In genomic region chr18:31430072-31430471, GRCh38 we compare ENCODE assay signal across 31 cellular contexts. TPM values are rescaled to one million over a fixed set of nuclear protein-coding genes. Genes with fewer than 3 reads are reported as not detected.
DNase-seq lines count a peak whose midpoint lies in the region; ATAC-seq, FAIRE-seq and TF ChIP-seq lines count a peak whose summit lies in the region.
"Had no signal": no experiment of that assay in that cellular context is flagged by ENCODE, and none has a peak within 500 bp of the region (broad histone marks: within the 10 kb centered on the region; RNA-seq: fewer than 3 reads in every experiment).

No MANE protein-coding gene starts in this region.

- no peaks in the 10 kb centered on the region for H4K20me1 ChIP-seq in HCT116 (ENCODE audit: insufficient read depth)
- no peaks in the 10 kb centered on the region for H4K20me1 ChIP-seq in K562 (replicated peaks; ENCODE audit: control insufficient read depth, insufficient read depth, low read length)
- H4K20me1 ChIP-seq: BLaER1 had no signal

- TF ChIP-seq RAD21 in HCT116 (IDR thresholded peaks at IDR 0.05; ENCODE audit: low read depth) (no peak), K562 (CRISPR knock-in tag; conservative IDR thresholded peaks at IDR 0.05 in 1 of 2, IDR thresholded peaks at IDR 0.05 in 1 of 2) (no peak)

- H3K9ac ChIP-seq in HCT116 (ENCODE audit: low read length) = no peak overlapping the region; the same call in 1 of the 2 replicates
- H3K9ac ChIP-seq in K562 (ENCODE audit: insufficient read depth in 1 of 2, low read depth in 2 of 2, low read length in 2 of 2) = no peak overlapping the region
- peak overlapping the region; percentile 48 for H3K9ac ChIP-seq in trophoblast cell (ENCODE audit: low read length)
- H3K9ac ChIP-seq: BLaER1 had no signal

- no peaks in the 10 kb centered on the region for H3K9me1 ChIP-seq in K562 (ENCODE audit: control insufficient read depth, insufficient read depth, low read length)

- H3K23ac ChIP-seq in trophoblast cell (ENCODE audit: low read length) = no peak overlapping the region

- no peak overlapping the region for H4K91ac ChIP-seq in trophoblast cell (ENCODE audit: low read depth, low read length)

- 13% methylated on average over 4 of the region's 4 CpGs for WGBS in K562 (ENCODE audit: insufficient coverage, low coverage, missing lambda C conversion rate)
- 27 to 66% methylated on average over 4 of the region's 4 CpGs for WGBS in esophagus squamous epithelium, 2 donors
- no CpG with 5 or more reads among the region's 4 CpGs for WGBS in trophoblast cell (ENCODE audit: extremely low coverage, insufficient coverage, insufficient read length)
- 79% methylated on average over 4 of the region's 4 CpGs for WGBS in thyroid gland, 2 donors

- H4K12ac ChIP-seq in trophoblast cell (ENCODE audit: low read depth, low read length) = no peak overlapping the region

- H2AFZ ChIP-seq in HCT116 (ENCODE audit: low read depth, low read length, poor library complexity, severe bottlenecking) (peak overlapping the region; percentile 28), K562 (ENCODE audit: low read depth, low read length) (peak overlapping the region; percentile 41; the same call in 1 of the 2 replicates), trophoblast cell (ENCODE audit: insufficient read depth, low read length, poor library complexity) (no peak overlapping the region)

- H2AK5ac ChIP-seq in trophoblast cell (ENCODE audit: low read length) = no peak overlapping the region

- H3K4me2 ChIP-seq in HCT116 (ENCODE audit: low read length) = peak overlapping the region; percentile 66
- no peak overlapping the region; the same call in 1 of the 2 replicates for H3K4me2 ChIP-seq in K562 (ENCODE audit: insufficient read depth, low read length)
- no peak overlapping the region for H3K4me2 ChIP-seq in trophoblast cell (ENCODE audit: low read length)
- H3K4me2 ChIP-seq: BLaER1 had no signal

- H2BK5ac ChIP-seq in trophoblast cell (ENCODE audit: low read depth, low read length, poor library complexity) = no peak overlapping the region

- H2BK12ac ChIP-seq in trophoblast cell (ENCODE audit: low read length) = no peak overlapping the region

- FAIRE-seq in K562 (lab: Jason Lieb, UNC) = no peak
- FAIRE-seq: A204.1, GM12891 had no signal

- RAD21 ChIA-PET in HCT116 (lab: Charles Lee; ENCODE audit: low non-redundant PET in 1 of 2, low total read pairs in 2 of 2, uncharacterized antibody in 2 of 2, unreplicated experiment in 2 of 2) = interaction anchor here (0.6 to 0.9 kb wide), 3 partner anchors 57 to 133 kb away, joined by 3 to 11 read pairs (median 3); no protein-coding TSS in a partner anchor

- no peak for TF ChIP-seq EP300 in K562 (IDR thresholded peaks at IDR 0.05; ENCODE audit: low read length)

- TF ChIP-seq POLR2A in HCT116 (IDR thresholded peaks at IDR 0.05; ENCODE audit: borderline replicate concordance, extremely low read depth, insufficient read depth, insufficient read length) (no peak), K562 (conservative IDR thresholded peaks at IDR 0.05) (no peak), esophagus squamous epithelium (IDR thresholded peaks at IDR 0.05) (no peak), thyroid gland (IDR thresholded peaks at IDR 0.05) (no peak)

- H3K4me1 ChIP-seq in HCT116 (ENCODE audit: control insufficient read depth in 1 of 2, insufficient read depth in 2 of 2, low read length in 2 of 2) = peaks cover 5 to 20% of the 10 kb centered on the region in 2 experiments; a peak in 3 of 4 replicates
- no peaks in the 10 kb centered on the region for H3K4me1 ChIP-seq in K562 (replicated peaks in 1 of 2; ENCODE audit: control insufficient read depth in 2 of 2, insufficient read depth in 2 of 2, low read length in 2 of 2)
- H3K4me1 ChIP-seq in esophagus squamous epithelium = peaks cover 0 to 34% (median 5%) of the 10 kb centered on the region in 3 donors
- peaks cover 2% of the 10 kb centered on the region in 2 experiments for H3K4me1 ChIP-seq in trophoblast cell (ENCODE audit: control insufficient read depth in 1 of 2, insufficient read depth in 2 of 2, low read length in 2 of 2)
- no peaks in the 10 kb centered on the region for H3K4me1 ChIP-seq in thyroid gland
- no peaks in the 10 kb centered on the region for H3K4me1 ChIP-seq in CD8-positive, alpha-beta memory T cell (ENCODE audit: insufficient read depth, low read length)
- H3K4me1 ChIP-seq in left ventricle myocardium inferior = no peaks in the 10 kb centered on the region
- H3K4me1 ChIP-seq: BLaER1 had no signal

- H4K8ac ChIP-seq in trophoblast cell (ENCODE audit: low read depth, low read length) = no peak overlapping the region

- BruUV-seq in HCT116 (replicated peaks; lab: Mats Ljungman, UMichigan) (no TSS peak), K562 (replicated peaks; lab: Mats Ljungman, UMichigan) (no TSS peak)

- H3K4me1 Mint-ChIP-seq in CD8-positive, alpha-beta memory T cell = no peaks in the 10 kb centered on the region
- H3K4me1 Mint-ChIP-seq: CD4-positive, CD25-positive, alpha-beta regulatory T cell had no signal

- no peak overlapping the region for H3K18ac ChIP-seq in trophoblast cell (ENCODE audit: low read length)

- H2BK120ac ChIP-seq in trophoblast cell (ENCODE audit: insufficient read depth, low read length, poor library complexity) = no peak overlapping the region

- peaks cover 2% of the 10 kb centered on the region for H3K79me1 ChIP-seq in trophoblast cell (ENCODE audit: low read length)

- H3K9me3 Mint-ChIP-seq in CD8-positive, alpha-beta memory T cell = peaks cover 2 to 18% (median 7%) of the 10 kb centered on the region in 5 donors

- H3K4me3 Mint-ChIP-seq in CD8-positive, alpha-beta memory T cell = no peak overlapping the region
- H3K4me3 Mint-ChIP-seq: CD4-positive, CD25-positive, alpha-beta regulatory T cell had no signal

- intact Hi-C loops in HCT116 (cut with micrococcal nuclease) = no loop called here
- intact Hi-C loops in K562 (cut with micrococcal nuclease) = no loop called here
- intact Hi-C loops in esophagus squamous epithelium (cut with DNase I) = no loop called here
- intact Hi-C loops in thyroid gland (cut with DNase I) = no loop called here
- intact Hi-C loops in left ventricle myocardium inferior (cut with micrococcal nuclease) = no loop called here

- H3K36me3 Mint-ChIP-seq in CD8-positive, alpha-beta memory T cell = no peaks in the 10 kb centered on the region
- H3K36me3 Mint-ChIP-seq: CD4-positive, CD25-positive, alpha-beta regulatory T cell had no signal

- TF ChIP-seq CTCF in HCT116 (IDR thresholded peaks at IDR 0.05 in 2 of 3, conservative IDR thresholded peaks at IDR 0.05 in 1 of 3; ENCODE audit: borderline replicate concordance in 1 of 3, insufficient read depth in 1 of 3, low read depth in 2 of 3, low read length in 2 of 3) = no peak
- TF ChIP-seq CTCF in K562 (IDR thresholded peaks at IDR 0.05 in 2 of 3, conservative IDR thresholded peaks at IDR 0.05 in 1 of 3; ENCODE audit: insufficient read depth in 2 of 3, low read depth in 1 of 3, low read length in 3 of 3) = no peak
- no peak for TF ChIP-seq CTCF in esophagus squamous epithelium (IDR thresholded peaks at IDR 0.05)
- TF ChIP-seq CTCF in thyroid gland (IDR thresholded peaks at IDR 0.05) = no peak
- no peak for TF ChIP-seq CTCF in left ventricle myocardium inferior (IDR thresholded peaks at IDR 0.05; ENCODE audit: borderline replicate concordance)

- H3K27ac Mint-ChIP-seq in CD8-positive, alpha-beta memory T cell = no peak overlapping the region
- H3K27ac Mint-ChIP-seq: CD4-positive, CD25-positive, alpha-beta regulatory T cell had no signal

- peak; percentile 63 for ATAC-seq in HCT116
- no peak for ATAC-seq in K562

- no peaks in the 10 kb centered on the region for H3K9me2 ChIP-seq in HCT116 (ENCODE audit: insufficient read depth)

- H3K79me2 ChIP-seq in HCT116 (ENCODE audit: insufficient read depth, low read length) (no peaks in the 10 kb centered on the region), K562 (ENCODE audit: control insufficient read depth, insufficient read depth, low read length) (no peaks in the 10 kb centered on the region), trophoblast cell (ENCODE audit: control insufficient read depth, insufficient read depth, low read length, poor library complexity) (no peaks in the 10 kb centered on the region)

- DNase-seq in HCT116 (ENCODE audit: low read depth, low spot score) = no peak
- no peak for DNase-seq in K562 (ENCODE audit: extremely low read depth in 1 of 4, low spot score in 3 of 4)
- no peak for DNase-seq in esophagus squamous epithelium (lab: John Stamatoyannopoulos, UW)
- DNase-seq in trophoblast cell = no peak
- DNase-seq in thyroid gland = no peak
- no peak for DNase-seq in CD8-positive, alpha-beta memory T cell
- DNase-seq in amniotic stem cell (lab: John Stamatoyannopoulos, UW) = no peak
- no peak for DNase-seq in left ventricle myocardium inferior
- DNase-seq: CD4-positive, CD25-positive, alpha-beta regulatory T cell; COR-L47; DMS 273 treated with DMSO at 0.1 percent for 48 hours; DMS79 treated with DMSO at 0.1 percent for 48 hours; GF-D8; GOT3; Kasumi-1; MV-4-11; NCI-H1105; NCI-H146; NCI-H2029; NCI-H2227 treated with DMSO at 0.1 percent for 48 hours; NCI-H526 treated with DMSO at 0.1 percent for 48 hours; RPMI8226; SIG-M5 had no signal

- POLR2A ChIA-PET in HCT116 (lab: Charles Lee) (interaction anchor here (0.9 kb wide), 1 partner anchor 10 kb away, joined by 4 read pairs; no protein-coding TSS in a partner anchor), K562 (lab: Yijun Ruan, JAX) (interaction anchor here (0.6 to 1.0 kb wide), 2 partner anchors 10 to 11 kb away, joined by 3 read pairs; no protein-coding TSS in a partner anchor)
- POLR2A ChIA-PET in CD8-positive, alpha-beta memory T cell (lab: Charles Lee) = no interaction called here

- H3K4me3 ChIP-seq in HCT116 (replicated peaks in 1 of 2; ENCODE audit: low read depth in 1 of 2, low read length in 2 of 2) (no peak overlapping the region), K562 (no peak overlapping the region), esophagus squamous epithelium (no peak overlapping the region), trophoblast cell (ENCODE audit: low read depth, low read length) (no peak overlapping the region), thyroid gland (replicated peaks in 1 of 3) (no peak overlapping the region), left ventricle myocardium inferior (no peak overlapping the region)
- no peak overlapping the region for H3K4me3 ChIP-seq in CD8-positive, alpha-beta memory T cell (ENCODE audit: low read length)
- H3K4me3 ChIP-seq: BLaER1, SK-N-MC had no signal

- H3K4ac ChIP-seq in trophoblast cell (ENCODE audit: low read depth, low read length) = no peak overlapping the region

- in situ Hi-C loops in K562 (cut with MboI) = no loop called here

- no peaks in the 10 kb centered on the region for H3K27me3 Mint-ChIP-seq in CD8-positive, alpha-beta memory T cell
- H3K27me3 Mint-ChIP-seq: CD4-positive, CD25-positive, alpha-beta regulatory T cell had no signal

- H3K9me3 ChIP-seq in HCT116 (ENCODE audit: control insufficient read depth in 1 of 2, insufficient read depth in 1 of 2, low read depth in 1 of 2, low read length in 2 of 2) = no peaks in the 10 kb centered on the region
- H3K9me3 ChIP-seq in K562 (replicated peaks; ENCODE audit: control insufficient read depth, insufficient read depth, low read depth, low read length) = no peaks in the 10 kb centered on the region
- no peaks in the 10 kb centered on the region for H3K9me3 ChIP-seq in esophagus squamous epithelium
- no peaks in the 10 kb centered on the region for H3K9me3 ChIP-seq in trophoblast cell (ENCODE audit: insufficient read depth, low read depth, low read length)
- no peaks in the 10 kb centered on the region for H3K9me3 ChIP-seq in thyroid gland
- H3K9me3 ChIP-seq in CD8-positive, alpha-beta memory T cell (ENCODE audit: low read length) = no peaks in the 10 kb centered on the region
- H3K9me3 ChIP-seq in left ventricle myocardium inferior (replicated peaks) = peaks cover 24% of the 10 kb centered on the region
- H3K9me3 ChIP-seq: BLaER1 had no signal

- H3K27ac ChIP-seq in HCT116 (ENCODE audit: low read depth, low read length) = peak overlapping the region; percentile 32; the same call in 1 of the 2 replicates
- no peak overlapping the region for H3K27ac ChIP-seq in K562 (ENCODE audit: extremely low read depth, low read depth, low read length)
- H3K27ac ChIP-seq in esophagus squamous epithelium = peak overlapping the region; percentile 72 to 88 (median 77)
- H3K27ac ChIP-seq in trophoblast cell (ENCODE audit: low read depth, low read length) = no peak overlapping the region
- no peak overlapping the region for H3K27ac ChIP-seq in thyroid gland
- H3K27ac ChIP-seq in CD8-positive, alpha-beta memory T cell (ENCODE audit: low read depth, low read length) = no peak overlapping the region
- H3K27ac ChIP-seq in left ventricle myocardium inferior (replicated peaks) = no peak overlapping the region
- H3K27ac ChIP-seq: BLaER1, HL-60, SK-N-MC had no signal

- H3K27me3 ChIP-seq in HCT116 (ENCODE audit: insufficient read depth, low read length) (no peaks in the 10 kb centered on the region), K562 (ENCODE audit: control insufficient read depth in 2 of 2, insufficient read depth in 2 of 2, low read length in 2 of 2) (no peaks in the 10 kb centered on the region), esophagus squamous epithelium (no peaks in the 10 kb centered on the region), trophoblast cell (ENCODE audit: insufficient read depth, low read length) (no peaks in the 10 kb centered on the region), thyroid gland (no peaks in the 10 kb centered on the region), left ventricle myocardium inferior (ENCODE audit: low read depth) (no peaks in the 10 kb centered on the region)
- H3K27me3 ChIP-seq in CD8-positive, alpha-beta memory T cell (ENCODE audit: insufficient read depth, low read length, poor library complexity, severe bottlenecking) = no peaks in the 10 kb centered on the region
- H3K27me3 ChIP-seq: BLaER1 had no signal

- H3K36me3 ChIP-seq in HCT116 (ENCODE audit: control insufficient read depth in 1 of 2, insufficient read depth in 2 of 2, low read length in 2 of 2) = no peaks in the 10 kb centered on the region
- no peaks in the 10 kb centered on the region for H3K36me3 ChIP-seq in K562 (ENCODE audit: control insufficient read depth, insufficient read depth, low read length)
- H3K36me3 ChIP-seq in esophagus squamous epithelium = no peaks in the 10 kb centered on the region
- H3K36me3 ChIP-seq in trophoblast cell (ENCODE audit: control insufficient read depth in 1 of 2, insufficient read depth in 2 of 2, low read length in 2 of 2) = no peaks in the 10 kb centered on the region
- H3K36me3 ChIP-seq in thyroid gland = no peaks in the 10 kb centered on the region
- no peaks in the 10 kb centered on the region for H3K36me3 ChIP-seq in CD8-positive, alpha-beta memory T cell (ENCODE audit: insufficient read depth, low read length)
- H3K36me3 ChIP-seq in left ventricle myocardium inferior = no peaks in the 10 kb centered on the region
- H3K36me3 ChIP-seq: BLaER1 had no signal

- no peak overlapping the region for H3K14ac ChIP-seq in trophoblast cell (ENCODE audit: low read length)

- CTCF ChIA-PET in HCT116 (lab: Charles Lee) = interaction anchor here (0.7 to 1.3 kb wide), 3 partner anchors 9 to 133 kb away, joined by 3 to 4 read pairs (median 3); no protein-coding TSS in a partner anchor
- CTCF ChIA-PET in K562 (lab: Yijun Ruan, JAX; ENCODE audit: low intra/inter-chr PET ratio) = no interaction called here
- CTCF ChIA-PET in CD8-positive, alpha-beta memory T cell (lab: Charles Lee) = no interaction called here

RNA-seq across cellular contexts. Expression of gene DSG3, which starts 17.5 kb away (rescaled TPM):
- 0.05 TPM for total RNA-seq in HCT116 (2021; ENCODE audit: unreplicated experiment)
- polyA plus RNA-seq in HCT116 (2012) = not detected in 2 replicates
- 0.18 TPM in 1 of 2 replicates, not detected in the other for total RNA-seq in K562 (2011; cell fraction: chromatin; rRNA removed; ENCODE audit: low replicate concordance)
- under 0.01 TPM in 1 of 2 replicates, not detected in the other for total RNA-seq in K562 (2011; cell fraction: nucleolus; rRNA removed)
- total RNA-seq in K562 (2011; cell fraction: nucleoplasm; rRNA removed) = 0.07 TPM in 1 of 2 replicates, not detected in the other
- total RNA-seq in K562 (2014; rRNA removed) = 0.05 and 0.08 TPM in 2 replicates
- total RNA-seq in K562 (2014; rRNA removed; fragmentation: Illumina TruSeq; extraction: Trizol) = 0.11 and 0.13 TPM in 2 replicates
- 0.15 and 0.18 TPM in 2 replicates for total RNA-seq in K562 (2015; rRNA removed; fragmentation: Illumina TruSeq; extraction: Trizol)
- 0.07 and 0.18 TPM in 2 replicates for total RNA-seq in K562 (2021)
- polyA plus RNA-seq in K562 (2011; rRNA removed) = 0.01 and 0.06 TPM in 2 replicates
- 0.01 TPM in 1 of 2 replicates, not detected in the other for polyA plus RNA-seq in K562 (2011; cell fraction: cytosol; rRNA removed)
- polyA plus RNA-seq in K562 (2011; cell fraction: nucleus; rRNA removed) = not detected in 2 replicates
- 0.13 and 0.24 TPM in 2 replicates for polyA plus RNA-seq in K562 (2012)
- 0.07 and 0.08 TPM in 2 replicates for polyA plus RNA-seq in K562 (2014; fragmentation: Illumina TruSeq; extraction: Trizol)
- polyA plus RNA-seq in K562 (2014; fragmentation: Nextera tagmentation; extraction: Ambion mirVana) = under 1 TPM in 1 of 2 experiments, not detected in 1; 0.06 TPM
- 0.04 TPM in 2 replicates for polyA plus RNA-seq in K562 (2014; rRNA removed)
- 0.03 and 0.04 TPM in 2 replicates for polyA minus RNA-seq in K562 (2011; rRNA and poly(A)+ RNA removed)
- polyA minus RNA-seq in K562 (2011; cell fraction: cytosol; rRNA and poly(A)+ RNA removed) = not detected in 2 replicates
- polyA minus RNA-seq in K562 (2011; cell fraction: nucleus; rRNA and poly(A)+ RNA removed) = under 0.01 TPM in 1 of 2 replicates, not detected in the other
- 100 to 1,000 TPM; 513 to 856 (median 737) TPM for total RNA-seq in esophagus squamous epithelium
- polyA plus RNA-seq in trophoblast cell (2013) = 0.03 TPM in 2 replicates
- under 1 TPM in 1 of 4 donors, not detected in 3; 0.10 TPM for total RNA-seq in thyroid gland
- total RNA-seq in CD8-positive, alpha-beta memory T cell = not detected
- polyA plus RNA-seq in CD8-positive, alpha-beta memory T cell = not detected
- not detected for total RNA-seq in left ventricle myocardium inferior
- total RNA-seq: CD4-positive, CD25-positive, alpha-beta regulatory T cell; M059J; NCI-H460 had no signal
- polyA plus RNA-seq: AG04450; CD4-positive, CD25-positive, alpha-beta regulatory T cell had no signal

RNA-seq across cellular contexts. Expression of gene DSG4, which starts 53.5 kb away (rescaled TPM):
- total RNA-seq in HCT116 (2021; ENCODE audit: unreplicated experiment) (0.07 TPM), K562 (2014; rRNA removed) (not detected in 2 replicates), K562 (2014; rRNA removed; fragmentation: Illumina TruSeq; extraction: Trizol) (not detected in 2 replicates), K562 (2015; rRNA removed; fragmentation: Illumina TruSeq; extraction: Trizol) (not detected in 2 replicates), K562 (2021) (not detected in 2 replicates), esophagus squamous epithelium (not detected), thyroid gland (not detected), left ventricle myocardium inferior (not detected)
- polyA plus RNA-seq in HCT116 (2012) = 0.01 TPM in 1 of 2 replicates, not detected in the other
- not detected in 2 replicates for total RNA-seq in K562 (2011; cell fraction: chromatin; rRNA removed; ENCODE audit: low replicate concordance)
- not detected in 2 replicates for total RNA-seq in K562 (2011; cell fraction: nucleolus; rRNA removed)
- total RNA-seq in K562 (2011; cell fraction: nucleoplasm; rRNA removed) = not detected in 2 replicates
- polyA plus RNA-seq in K562 (2011; rRNA removed) (not detected in 2 replicates), K562 (2014; fragmentation: Illumina TruSeq; extraction: Trizol) (not detected in 2 replicates), K562 (2014; fragmentation: Nextera tagmentation; extraction: Ambion mirVana) (not detected), K562 (2014; rRNA removed) (not detected in 2 replicates)
- polyA plus RNA-seq in K562 (2011; cell fraction: cytosol; rRNA removed) = not detected in 2 replicates
- polyA plus RNA-seq in K562 (2011; cell fraction: nucleus; rRNA removed) = not detected in 2 replicates
- not detected in 2 replicates for polyA plus RNA-seq in K562 (2012)
- not detected in 2 replicates for polyA minus RNA-seq in K562 (2011; rRNA and poly(A)+ RNA removed)
- not detected in 2 replicates for polyA minus RNA-seq in K562 (2011; cell fraction: cytosol; rRNA and poly(A)+ RNA removed)
- polyA minus RNA-seq in K562 (2011; cell fraction: nucleus; rRNA and poly(A)+ RNA removed) = not detected in 2 replicates
- polyA plus RNA-seq in trophoblast cell (2013) = not detected in 2 replicates
- not detected for total RNA-seq in CD8-positive, alpha-beta memory T cell
- polyA plus RNA-seq in CD8-positive, alpha-beta memory T cell = not detected
- total RNA-seq: CD4-positive, CD25-positive, alpha-beta regulatory T cell; M059J; NCI-H460 had no signal
- polyA plus RNA-seq: AG04450; CD4-positive, CD25-positive, alpha-beta regulatory T cell had no signal

Comparison
In these comparisons a context has a peak if more than half of its experiments do, and no peak if none do; other contexts are left out.
1. H3K27ac ChIP-seq: peak in HCT116 (single experiment) and esophagus squamous epithelium (4 of 4); none in K562 (single experiment), trophoblast cell (single experiment), thyroid gland (0 of 3), CD8-positive, alpha-beta memory T cell (single experiment) and left ventricle myocardium inferior (single experiment).
2. RNA of gene DSG3, which starts 17.5 kb away (total RNA-seq): 513 to 856 TPM in esophagus squamous epithelium; under 0.01 to 0.18 TPM in K562, 0.05 TPM in HCT116 (single experiment), not detected in CD8-positive, alpha-beta memory T cell, 0.10 TPM in thyroid gland and not detected in left ventricle myocardium inferior (single experiment); every median in the first group is over 100 times any median in the second.